ENCODE assay signal across 14 cellular contexts in genomic region chr12:69275471-69275891, GRCh38. TPM values are rescaled to one million over a fixed set of nuclear protein-coding genes. Genes with fewer than 3 reads are reported as not detected.
DNase-seq lines count a peak whose midpoint lies in the region; ATAC-seq and TF ChIP-seq lines count a peak whose summit lies in the region.
"Had no signal": no experiment of that assay in that cellular context is flagged by ENCODE, and none has a peak within 500 bp of the region (broad histone marks: within the 10 kb centered on the region; RNA-seq: fewer than 3 reads in every experiment).

No MANE protein-coding gene starts in this region.

- TF ChIP-seq EP300 in sigmoid colon (IDR thresholded peaks at IDR 0.05): no peak

- peaks cover 8% of the 10 kb centered on the region for H3K36me3 Mint-ChIP-seq in CD8-positive, alpha-beta T cell
- H3K36me3 Mint-ChIP-seq in activated T-helper 17 cell treated with anti-CD3 and anti-CD28 coated beads, Interleukin-2, amount 50 U/mL, for 72 hours (ENCODE audit: low read depth): peaks cover 23% of the 10 kb centered on the region

- peak overlapping the region; percentile 42 for H3K4me3 Mint-ChIP-seq in CD8-positive, alpha-beta T cell
- no peak overlapping the region for H3K4me3 Mint-ChIP-seq in activated T-helper 17 cell treated with anti-CD3 and anti-CD28 coated beads, Interleukin-2, amount 50 U/mL, for 72 hours

- CTCF ChIA-PET in CD8-positive, alpha-beta T cell (lab: Charles Lee): interaction anchor here (1.0 kb wide), 1 partner anchor 21 kb away, joined by 6 read pairs; no protein-coding TSS in a partner anchor

- no peak for TF ChIP-seq POLR2A in heart left ventricle (IDR thresholded peaks at IDR 0.05)
- TF ChIP-seq POLR2A in sigmoid colon (IDR thresholded peaks at IDR 0.05): no peak

- no peaks in the 10 kb centered on the region for H3K9me3 Mint-ChIP-seq in CD8-positive, alpha-beta T cell
- H3K9me3 Mint-ChIP-seq in activated T-helper 17 cell treated with anti-CD3 and anti-CD28 coated beads, Interleukin-2, amount 50 U/mL, for 72 hours: no peaks in the 10 kb centered on the region

- DNase-seq in SIG-M5 treated with dmso at 0.1 percent for 504 hours (lab: John Stamatoyannopoulos, UW; ENCODE audit: unreplicated experiment) (peak; percentile 24), SIG-M5 (lab: John Stamatoyannopoulos, UW) (no peak), heart left ventricle (no peak), sigmoid colon (no peak), SKM-1 (lab: John Stamatoyannopoulos, UW; ENCODE audit: unreplicated experiment) (no peak)
- DNase-seq in CD8-positive, alpha-beta T cell: no peak
- DNase-seq: Caco-2, NCI-H1105 treated with DMSO at 0.1 percent for 48 hours, NCI-H510A, Peyer's patch had no signal

- H3K4me1 Mint-ChIP-seq in CD8-positive, alpha-beta T cell (ENCODE audit: low read depth): peaks cover 46% of the 10 kb centered on the region
- H3K4me1 Mint-ChIP-seq in activated T-helper 17 cell treated with anti-CD3 and anti-CD28 coated beads, Interleukin-2, amount 50 U/mL, for 72 hours: peaks cover 24% of the 10 kb centered on the region

- no peak overlapping the region for H3K27ac ChIP-seq in CD8-positive, alpha-beta T cell (ENCODE audit: low read depth, low read length)
- H3K27ac ChIP-seq in heart left ventricle (no peak overlapping the region), sigmoid colon (no peak overlapping the region)
- H3K27ac ChIP-seq: A549, Peyer's patch had no signal

- no peaks in the 10 kb centered on the region for H3K27me3 Mint-ChIP-seq in CD8-positive, alpha-beta T cell (ENCODE audit: low read depth)
- H3K27me3 Mint-ChIP-seq in activated T-helper 17 cell treated with anti-CD3 and anti-CD28 coated beads, Interleukin-2, amount 50 U/mL, for 72 hours: no peaks in the 10 kb centered on the region

- TF ChIP-seq CTCF in CD8-positive, alpha-beta T cell (IDR thresholded peaks at IDR 0.05): no peak
- no peak for TF ChIP-seq CTCF in heart left ventricle (IDR thresholded peaks at IDR 0.05)
- TF ChIP-seq CTCF in sigmoid colon (IDR thresholded peaks at IDR 0.05): no peak

- no peak overlapping the region for H3K4me3 ChIP-seq in CD8-positive, alpha-beta T cell (ENCODE audit: low read depth, low read length)
- H3K4me3 ChIP-seq in heart left ventricle (no peak overlapping the region), sigmoid colon (no peak overlapping the region)
- H3K4me3 ChIP-seq: A549, lung, Peyer's patch had no signal

- H3K9me3 ChIP-seq in CD8-positive, alpha-beta T cell (ENCODE audit: low read length): no peaks in the 10 kb centered on the region
- H3K9me3 ChIP-seq in heart left ventricle: no peaks in the 10 kb centered on the region
- H3K9me3 ChIP-seq in sigmoid colon: no peaks in the 10 kb centered on the region
- H3K9me3 ChIP-seq: A549, Caco-2, Peyer's patch had no signal

- 17 to 37% (median 28%) methylated on average over 1 of the region's 1 CpG for WGBS in heart left ventricle, 4 donors
- 72 to 77% methylated on average over 1 of the region's 1 CpG for WGBS in sigmoid colon, 2 donors

- H3K4me1 ChIP-seq in CD8-positive, alpha-beta T cell (ENCODE audit: insufficient read depth, low read length): peaks cover 18% of the 10 kb centered on the region
- H3K4me1 ChIP-seq in heart left ventricle (peaks cover 0 to 19% (median 11%) of the 10 kb centered on the region in 12 donors), sigmoid colon (peaks cover 0 to 10% (median 8%) of the 10 kb centered on the region in 4 donors)
- H3K4me1 ChIP-seq: A549, Peyer's patch had no signal

- H3K27ac Mint-ChIP-seq in CD8-positive, alpha-beta T cell: peak overlapping the region; percentile 19
- peak overlapping the region; percentile 23 for H3K27ac Mint-ChIP-seq in activated T-helper 17 cell treated with anti-CD3 and anti-CD28 coated beads, Interleukin-2, amount 50 U/mL, for 72 hours

- POLR2A ChIA-PET in CD8-positive, alpha-beta T cell (lab: Charles Lee): interaction anchor here (1.0 kb wide), 1 partner anchor 10 kb away, joined by 3 read pairs; no protein-coding TSS in a partner anchor

- no peaks in the 10 kb centered on the region for H3K36me3 ChIP-seq in CD8-positive, alpha-beta T cell (ENCODE audit: insufficient read depth, low read length)
- H3K36me3 ChIP-seq in heart left ventricle: peaks cover 0 to 28% (median 6%) of the 10 kb centered on the region in 9 donors
- H3K36me3 ChIP-seq in sigmoid colon: peaks cover 0 to 5% (median 2%) of the 10 kb centered on the region in 4 donors
- H3K36me3 ChIP-seq: Peyer's patch had no signal

- no peaks in the 10 kb centered on the region for H3K27me3 ChIP-seq in CD8-positive, alpha-beta T cell (ENCODE audit: insufficient read depth, low read length)
- no peaks in the 10 kb centered on the region for H3K27me3 ChIP-seq in heart left ventricle
- H3K27me3 ChIP-seq in sigmoid colon: no peaks in the 10 kb centered on the region
- H3K27me3 ChIP-seq: Peyer's patch had no signal

- intact Hi-C loops in CD8-positive, alpha-beta T cell (cut with DNase I, micrococcal nuclease): no loop called here
- intact Hi-C loops in heart left ventricle (cut with DNase I) (no loop called here), sigmoid colon (cut with DNase I) (no loop called here)

- ATAC-seq in CD8-positive, alpha-beta T cell: peak; percentile 66
- ATAC-seq in activated T-helper 17 cell treated with anti-CD3 and anti-CD28 coated beads, Interleukin-2, amount 50 U/mL, for 72 hours (replicated peaks): peak; percentile 34
- peak in 3 of 4 donors; percentile 47 to 62 (median 56) for ATAC-seq in heart left ventricle
- no peak for ATAC-seq in HG02870 (IDR thresholded peaks at IDR 0.05; ENCODE audit: unreplicated experiment)
- ATAC-seq: A549 had no signal

RNA-seq across cellular contexts. Expression of gene CPSF6, which starts 36.1 kb away (rescaled TPM):
- 10 to 100 TPM; 78.9 to 81.3 TPM for total RNA-seq in CD8-positive, alpha-beta T cell
- 10 to 100 TPM; 66.3 to 91.8 TPM for total RNA-seq in activated T-helper 17 cell treated with anti-CD3 and anti-CD28 coated beads, Interleukin-2, amount 50 U/mL, for 72 hours
- 10 to 100 TPM; 15.8 to 34.8 (median 30.1) TPM for total RNA-seq in heart left ventricle
- polyA plus RNA-seq in heart left ventricle: 10 to 100 TPM; 13.4 to 14.3 TPM
- 10 to 100 TPM; 33.5 to 96.0 (median 34.8) TPM for total RNA-seq in sigmoid colon
- 10 to 100 TPM; 15.0 to 27.4 (median 17.6) TPM for polyA plus RNA-seq in sigmoid colon
